ENCODE assay signal across 1 cellular context in genomic region chr11:59899532-59899931, GRCh38.
TF ChIP-seq lines count a peak whose summit lies in the region.

No MANE protein-coding gene starts in this region.

TF ChIP-seq in endothelial cell of umbilical vein, 7 proteins besides CTCF, POLR2A, EP300 and RAD21:
- TF ChIP-seq MAX (IDR thresholded peaks at IDR 0.05; ENCODE audit: insufficient read depth, insufficient read length): no peak
- TF ChIP-seq JUN (IDR thresholded peaks at IDR 0.05; ENCODE audit: borderline replicate concordance, insufficient read depth, insufficient read length, low read depth): no peak
- TF ChIP-seq FOS (IDR thresholded peaks at IDR 0.05; ENCODE audit: borderline replicate concordance, insufficient read depth, low read length): no peak
TF ChIP-seq in endothelial cell of umbilical vein: peak in this region for 0.
